Comparison of ENCODE assay signal across 24 cellular contexts in the genomic region with DNA sequence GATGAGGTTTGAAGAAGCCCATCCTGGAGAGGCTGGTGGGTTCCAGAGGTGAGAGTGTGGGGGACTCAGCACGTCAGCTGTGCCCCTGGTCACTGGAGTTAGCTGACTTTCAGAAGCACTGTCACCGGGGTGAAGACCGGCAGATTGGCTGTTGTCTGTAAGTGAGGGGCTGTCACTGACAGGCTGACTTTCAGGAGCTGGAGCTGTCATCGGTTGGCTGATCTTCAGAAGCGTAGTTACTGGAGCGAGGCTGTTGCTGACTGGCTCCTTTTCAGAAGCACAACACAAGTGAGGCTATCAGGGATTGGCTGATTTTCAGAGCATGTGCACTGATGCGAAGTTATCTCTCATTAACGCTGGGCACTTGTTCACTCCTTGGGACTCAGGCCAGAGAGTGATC.
"Had no signal": no experiment of that assay in that cellular context is flagged by ENCODE, and none has a peak within 500 bp of the region (broad histone marks: within the 10 kb centered on the region; RNA-seq: fewer than 3 reads in every experiment).

No MANE protein-coding gene starts in this region.

- H3K36me3 Mint-ChIP-seq: natural killer cell; stimulated activated memory B cell treated with anti-CD40 and anti-IgM and Interleukin-4, amounts not matched to agents 10 μg/mL and 1 μg/mL and 100 μg/mL, for 72 hours had no signal

- H3K36me3 ChIP-seq: left ventricle myocardium inferior, pancreas, right lobe of liver, spleen, thoracic aorta, transverse colon had no signal

- H3K4me1 ChIP-seq: foreskin keratinocyte, left ventricle myocardium inferior, pancreas, psoas muscle, right lobe of liver, spleen had no signal

- H3K9me3 ChIP-seq: left ventricle myocardium inferior, pancreas, psoas muscle, right lobe of liver, spleen, thoracic aorta, transverse colon had no signal

- H3K27ac Mint-ChIP-seq: endodermal cell; natural killer cell; stimulated activated memory B cell treated with anti-CD40 and anti-IgM and Interleukin-4, amounts not matched to agents 10 μg/mL and 1 μg/mL and 100 μg/mL, for 72 hours; stimulated activated naive CD8-positive, alpha-beta T cell treated with anti-CD3 and anti-CD28 coated beads, Interleukin-15, amount 100 ng/mL, for 72 hours had no signal

- H3K9me3 Mint-ChIP-seq: natural killer cell; neural crest cell; stimulated activated memory B cell treated with anti-CD40 and anti-IgM and Interleukin-4, amounts not matched to agents 10 μg/mL and 1 μg/mL and 100 μg/mL, for 72 hours had no signal

- H3K4me1 Mint-ChIP-seq: endodermal cell; natural killer cell; neural crest cell; stimulated activated memory B cell treated with anti-CD40 and anti-IgM and Interleukin-4, amounts not matched to agents 10 μg/mL and 1 μg/mL and 100 μg/mL, for 72 hours; stimulated activated naive CD8-positive, alpha-beta T cell treated with anti-CD3 and anti-CD28 coated beads, Interleukin-15, amount 100 ng/mL, for 72 hours had no signal

- H3K4me3 Mint-ChIP-seq: endodermal cell; natural killer cell; neural crest cell; stimulated activated memory B cell treated with anti-CD40 and anti-IgM and Interleukin-4, amounts not matched to agents 10 μg/mL and 1 μg/mL and 100 μg/mL, for 72 hours; stimulated activated naive CD8-positive, alpha-beta T cell treated with anti-CD3 and anti-CD28 coated beads, Interleukin-15, amount 100 ng/mL, for 72 hours had no signal

- DNase-seq: cerebellar nuclear complex; dermis blood vessel endothelial cell; effector CD4-positive, alpha-beta T cell; endodermal cell; foreskin keratinocyte; kidney; left cardiac atrium; left ventricle myocardium inferior; natural killer cell; occipital lobe; pancreas; psoas muscle; retina; right lobe of liver; spleen; stimulated activated CD4-positive, alpha-beta T cell treated with anti-CD3 and anti-CD28 coated beads, Interleukin-15, amount 100 ng/mL, for 24 hours; stimulated activated CD4-positive, alpha-beta T cell treated with anti-CD3 and anti-CD28 coated beads, Interleukin-1b, Interleukin-23, amount 100 ng/mL, for 48 hours; stimulated activated CD4-positive, alpha-beta T cell treated with anti-CD3 and anti-CD28 coated beads, Interleukin-4, amount 100 ng/mL, for 24 hours; stimulated activated naive CD8-positive, alpha-beta T cell treated with anti-CD3 and anti-CD28 coated beads, Interleukin-15, amount 100 ng/mL, for 72 hours; transverse colon had no signal

- H3K4me3 ChIP-seq: left ventricle myocardium inferior, lung, pancreas, psoas muscle, right lobe of liver, spleen, thoracic aorta, transverse colon had no signal

- ATAC-seq: foreskin keratinocyte; left cardiac atrium; natural killer cell; pancreas; psoas muscle; right lobe of liver; stimulated activated memory B cell treated with anti-CD40 and anti-IgM and Interleukin-4, amounts not matched to agents 10 μg/mL and 1 μg/mL and 100 μg/mL, for 72 hours; stimulated activated naive CD8-positive, alpha-beta T cell treated with anti-CD3 and anti-CD28 coated beads, Interleukin-15, amount 100 ng/mL, for 72 hours had no signal

- H3K27me3 ChIP-seq: foreskin keratinocyte, pancreas, right lobe of liver, spleen, transverse colon had no signal

- H3K27ac ChIP-seq: foreskin keratinocyte, left ventricle myocardium inferior, pancreas, psoas muscle, right lobe of liver, spleen, thoracic aorta, transverse colon had no signal
